23 cellular contexts compared by ENCODE assay signal in genomic region chr11:108835624-108836023, GRCh38.
"Had no signal": no experiment of that assay in that cellular context is flagged by ENCODE, and none has a peak within 500 bp of the region (broad histone marks: within the 10 kb centered on the region; RNA-seq: fewer than 3 reads in every experiment).

No MANE protein-coding gene starts in this region.

- H3K27ac ChIP-seq: KMS-11, SJSA1, SK-N-MC had no signal

- H3K36me3 ChIP-seq: SJSA1 had no signal

- H3K9me3 Mint-ChIP-seq: IgD-negative memory B cell had no signal

- H3K4me3 Mint-ChIP-seq: IgD-negative memory B cell had no signal

- H3K27me3 ChIP-seq: SJSA1 had no signal

- H3K27ac Mint-ChIP-seq: IgD-negative memory B cell had no signal

- DNase-seq: Kasumi-1, NCI-H1092, NCI-H1436, NCI-H187, NCI-H2029, NCI-H2081 treated with DMSO at 0.1 percent for 48 hours, NCI-H2171, NCI-H226, NCI-H446, NCI-H510A, NCI-H524 treated with DMSO at 0.1 percent for 48 hours, NCI-H69, NCI-H774, Right ventricle myocardium superior, RPMI8226, SIG-M5 had no signal

- H3K27me3 Mint-ChIP-seq: IgD-negative memory B cell had no signal

- H3K9me3 ChIP-seq: SJSA1 had no signal

- FAIRE-seq: HepG2, K562, RCC 7860 had no signal

- H3K9ac ChIP-seq: KMS-11 had no signal

- H3K4me2 ChIP-seq: KMS-11 had no signal

- H3K4me1 ChIP-seq: SJSA1 had no signal

- ATAC-seq: HepG2, K562 had no signal

- H3K4me3 ChIP-seq: K562, SJSA1, SK-N-MC had no signal

- H3K36me3 Mint-ChIP-seq: IgD-negative memory B cell had no signal
